In genomic region chr14:81656811-81657210, GRCh38 we compare ENCODE assay signal across 19 cellular contexts.
"Had no signal": no experiment of that assay in that cellular context is flagged by ENCODE, and none has a peak within 500 bp of the region (broad histone marks: within the 10 kb centered on the region; RNA-seq: fewer than 3 reads in every experiment).

No MANE protein-coding gene starts in this region.

- H3K4me3 ChIP-seq: coronary artery, esophagus squamous epithelium, left lung, prostate gland, right atrium auricular region, sigmoid colon, testis had no signal

- H3K36me3 ChIP-seq: esophagus squamous epithelium, left lung, prostate gland, right atrium auricular region, sigmoid colon had no signal

- H3K4me1 Mint-ChIP-seq: naive thymus-derived CD8-positive, alpha-beta T cell; stimulated activated memory B cell treated with anti-CD40 and anti-IgM and Interleukin-4, amounts not matched to agents 10 μg/mL and 1 μg/mL and 100 μg/mL, for 72 hours had no signal

- H3K27me3 Mint-ChIP-seq: stimulated activated memory B cell treated with anti-CD40 and anti-IgM and Interleukin-4, amounts not matched to agents 10 μg/mL and 1 μg/mL and 100 μg/mL, for 72 hours had no signal

- H3K36me3 Mint-ChIP-seq: naive thymus-derived CD8-positive, alpha-beta T cell; stimulated activated memory B cell treated with anti-CD40 and anti-IgM and Interleukin-4, amounts not matched to agents 10 μg/mL and 1 μg/mL and 100 μg/mL, for 72 hours had no signal

- H3K4me1 ChIP-seq: esophagus squamous epithelium, left lung, prostate gland, right atrium auricular region, sigmoid colon, testis had no signal

- DNase-seq: dermis blood vessel endothelial cell; effector memory CD8-positive, alpha-beta T cell; erythroblast; esophagus squamous epithelium; foreskin melanocyte; left lung; mammary epithelial cell; naive thymus-derived CD8-positive, alpha-beta T cell; nucleus accumbens; sigmoid colon; stimulated activated CD4-positive, alpha-beta T cell treated with anti-CD3 and anti-CD28 coated beads, Interleukin-4, amount 100 ng/mL, for 4 hours; stimulated activated naive CD8-positive, alpha-beta T cell treated with anti-CD3 and anti-CD28 coated beads, Interleukin-15, Interleukin-2, amounts not matched to agents 100 U/mL and 50 U/mL, for 24 hours; substantia nigra; testis; trophoblast cell had no signal

- H3K4me3 Mint-ChIP-seq: effector memory CD8-positive, alpha-beta T cell; naive thymus-derived CD8-positive, alpha-beta T cell; stimulated activated memory B cell treated with anti-CD40 and anti-IgM and Interleukin-4, amounts not matched to agents 10 μg/mL and 1 μg/mL and 100 μg/mL, for 72 hours had no signal

- H3K9me3 Mint-ChIP-seq: effector memory CD8-positive, alpha-beta T cell had no signal

- H3K27ac ChIP-seq: esophagus squamous epithelium, left lung, prostate gland, right atrium auricular region, sigmoid colon had no signal

- ATAC-seq: effector memory CD8-positive, alpha-beta T cell; left lung; naive thymus-derived CD8-positive, alpha-beta T cell; stimulated activated memory B cell treated with anti-CD40 and anti-IgM and Interleukin-4, amounts not matched to agents 10 μg/mL and 1 μg/mL and 100 μg/mL, for 72 hours; stimulated activated naive CD8-positive, alpha-beta T cell treated with anti-CD3 and anti-CD28 coated beads, Interleukin-15, Interleukin-2, amounts not matched to agents 100 U/mL and 50 U/mL, for 24 hours had no signal

- H3K9me3 ChIP-seq: esophagus squamous epithelium, left lung, prostate gland, right atrium auricular region, sigmoid colon, testis had no signal

- H3K27me3 ChIP-seq: esophagus squamous epithelium, left lung, right atrium auricular region, sigmoid colon, testis had no signal
